18 cellular contexts compared by ENCODE assay signal in the genomic region with DNA sequence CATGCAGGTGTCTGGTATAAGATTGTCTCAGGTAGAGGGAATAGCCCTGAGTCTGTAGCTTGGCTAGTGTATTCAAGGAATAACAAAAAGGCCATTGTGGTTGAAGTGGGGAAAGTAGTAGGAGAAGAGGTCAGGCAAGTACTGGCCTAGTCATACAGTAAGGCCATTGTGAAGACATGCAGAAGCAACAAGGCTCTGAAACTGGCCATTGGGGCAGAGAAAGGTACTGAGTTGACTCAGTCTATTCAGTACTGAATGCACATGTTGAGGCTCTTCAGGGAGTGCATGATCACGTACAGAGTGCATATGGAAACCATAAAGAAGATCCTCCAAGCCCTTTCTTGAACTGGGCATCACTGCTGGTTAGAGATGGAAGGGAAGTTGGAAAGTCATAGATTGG.
DNase-seq lines count a peak whose midpoint lies in the region; ATAC-seq and TF ChIP-seq lines count a peak whose summit lies in the region.
"Had no signal": no experiment of that assay in that cellular context is flagged by ENCODE, and none has a peak within 500 bp of the region (broad histone marks: within the 10 kb centered on the region; RNA-seq: fewer than 3 reads in every experiment).

No MANE protein-coding gene starts in this region.

- no peak overlapping the region for H3K27ac ChIP-seq in sigmoid colon
- no peak overlapping the region for H3K27ac ChIP-seq in tibial artery
- H3K27ac ChIP-seq: BLaER1 had no signal

- H3K36me3 ChIP-seq in sigmoid colon (no peaks in the 10 kb centered on the region), tibial artery (no peaks in the 10 kb centered on the region)
- H3K36me3 ChIP-seq: BLaER1 had no signal

- no peak for TF ChIP-seq EP300 in sigmoid colon (IDR thresholded peaks at IDR 0.05)

- peak; percentile 74 for DNase-seq in COLO829 (ENCODE audit: low spot score)
- DNase-seq in SK-MEL-5 (ENCODE audit: low read depth, low spot score) = peak; percentile 94
- no peak for DNase-seq in sigmoid colon
- DNase-seq in kidney tubule cell (ENCODE audit: low spot score) = no peak
- DNase-seq in tibial artery = no peak
- DNase-seq: 8988T; Calu3; CD4-positive, alpha-beta memory T cell; DMS79 treated with DMSO at 0.1 percent for 48 hours; GF-D8; HCEC 1CT; Kasumi-1; KG1 had no signal

- TF ChIP-seq POLR2A in sigmoid colon (IDR thresholded peaks at IDR 0.05) = no peak

- ATAC-seq in GM19351 (IDR thresholded peaks at IDR 0.05; ENCODE audit: unreplicated experiment) (peak; percentile 61), HG02884 (IDR thresholded peaks at IDR 0.05; ENCODE audit: unreplicated experiment) (peak; percentile 52), GM18519 (IDR thresholded peaks at IDR 0.05; ENCODE audit: low FRiP score, unreplicated experiment) (no peak)
- ATAC-seq: GM23338 had no signal

- TF ChIP-seq CTCF in sigmoid colon (IDR thresholded peaks at IDR 0.05) (no peak), tibial artery (IDR thresholded peaks at IDR 0.05) (no peak)

- in situ Hi-C loops in SK-MEL-5 (cut with HindIII; ENCODE audit: low pct_unique_long_range_greater_than_20kb, low sequenced_read_pairs) = no loop called here

- WGBS in sigmoid colon, 2 donors = 89 to 91% methylated on average over 1 of the region's 1 CpG

- H3K4me1 ChIP-seq in sigmoid colon (no peaks in the 10 kb centered on the region), tibial artery (peaks cover 0 to 5% (median 0%) of the 10 kb centered on the region in 4 donors)

- H3K9me3 ChIP-seq in sigmoid colon = no peaks in the 10 kb centered on the region
- no peaks in the 10 kb centered on the region for H3K9me3 ChIP-seq in tibial artery
- H3K9me3 ChIP-seq: BLaER1 had no signal

- H3K27me3 ChIP-seq in sigmoid colon (peaks cover 0 to 21% (median 0%) of the 10 kb centered on the region in 3 donors), tibial artery (no peaks in the 10 kb centered on the region)
- H3K27me3 ChIP-seq: BLaER1 had no signal

- H3K4me3 ChIP-seq in sigmoid colon (no peak overlapping the region), tibial artery (no peak overlapping the region)
- H3K4me3 ChIP-seq: BLaER1, GM23338 had no signal

- intact Hi-C loops in sigmoid colon (cut with DNase I) = no loop called here
- intact Hi-C loops in tibial artery (cut with DNase I; ENCODE audit: low total_unique reads) = no loop called here

Comparison
In these comparisons a context has a peak if more than half of its experiments do, and no peak if none do; other contexts are left out.
1. DNase-seq: peak in COLO829 (single experiment) and SK-MEL-5 (single experiment); none in sigmoid colon (single experiment), kidney tubule cell (single experiment) and tibial artery (0 of 2).